27 cellular contexts compared by ENCODE assay signal in the genomic region with DNA sequence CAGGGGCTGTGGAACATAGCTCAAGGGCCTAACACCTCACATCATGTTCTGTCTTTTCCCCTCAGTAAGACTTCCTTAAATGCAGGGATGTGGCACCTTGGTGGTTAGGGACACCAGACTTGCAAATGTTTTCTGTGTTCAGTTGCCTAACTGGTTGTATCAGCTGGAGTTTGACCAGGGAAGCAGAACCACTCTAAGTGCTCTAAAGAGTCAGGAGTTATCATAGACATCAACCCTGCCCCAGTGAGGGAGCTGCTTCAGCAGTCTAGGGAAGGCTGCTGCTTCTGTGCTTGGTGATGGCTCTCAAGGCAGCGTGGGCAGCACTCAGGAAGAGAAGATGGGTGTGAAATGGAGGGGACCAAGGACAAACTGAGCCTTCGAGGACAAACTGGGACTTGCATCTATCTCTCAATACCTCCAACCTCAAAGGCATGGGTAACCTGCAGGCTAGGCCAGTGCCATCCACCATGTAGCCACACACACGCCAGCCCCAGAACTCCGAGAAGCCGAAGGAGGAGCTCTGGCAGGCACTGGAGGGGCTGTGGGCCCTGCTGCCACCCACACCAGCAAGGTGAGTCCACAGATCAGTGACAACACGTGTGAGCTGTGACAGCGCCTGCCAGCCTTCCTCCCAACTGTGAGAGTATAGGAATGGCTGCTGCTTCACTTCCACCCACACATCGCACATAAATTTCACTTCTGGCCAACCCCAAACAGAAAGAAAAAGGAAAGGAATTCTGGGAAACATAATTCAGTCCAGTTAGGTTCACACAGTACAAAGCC.
DNase-seq lines count a peak whose midpoint lies in the region; ATAC-seq and TF ChIP-seq lines count a peak whose summit lies in the region.
"Had no signal": no experiment of that assay in that cellular context is flagged by ENCODE, and none has a peak within 500 bp of the region (broad histone marks: within the 10 kb centered on the region; RNA-seq: fewer than 3 reads in every experiment).

No MANE protein-coding gene starts in this region.

- H3K79me2 ChIP-seq in osteoblast (ENCODE audit: insufficient read depth, low read length), result no peaks in the 10 kb centered on the region

- H3K36me3 ChIP-seq in HEK293 (ENCODE audit: control insufficient read depth in 2 of 2, insufficient read depth in 1 of 2, low read length in 2 of 2) (no peaks in the 10 kb centered on the region), osteoblast (ENCODE audit: insufficient read depth, low read length) (no peaks in the 10 kb centered on the region)
- H3K36me3 ChIP-seq: BE2C, HAP-1 had no signal

- H3K9me3 Mint-ChIP-seq in activated T-cell treated with anti-CD3 and anti-CD28 coated beads, Interleukin-2, amount 50 U/mL, for 4 hours, result no peaks in the 10 kb centered on the region
- H3K9me3 Mint-ChIP-seq: CD8-positive, alpha-beta memory T cell; GM23338 had no signal

- H3K27ac ChIP-seq in HEK293 (ENCODE audit: extremely low read depth, low read depth, low read length) (no peak overlapping the region), dorsolateral prefrontal cortex (peak overlapping the region in 40 of 59 donors; percentile 1 to 94 (median 82)), osteoblast (ENCODE audit: low read depth, low read length) (peak overlapping the region; percentile 48)
- H3K27ac ChIP-seq: 22Rv1, HL-60, KMS-11 had no signal

- H3K9me3 ChIP-seq in HEK293 (ENCODE audit: control insufficient read depth, insufficient read depth, low read depth, low read length) (no peaks in the 10 kb centered on the region), osteoblast (ENCODE audit: low read depth, low read length) (no peaks in the 10 kb centered on the region)
- H3K9me3 ChIP-seq: BE2C, HAP-1, SK-N-SH had no signal

- H3K27me3 ChIP-seq in dorsolateral prefrontal cortex (peaks cover 0 to 64% (median 7%) of the 10 kb centered on the region in 45 donors), osteoblast (ENCODE audit: insufficient read depth, low read length) (peaks cover 3% of the 10 kb centered on the region)
- H3K27me3 ChIP-seq: BE2C had no signal

- no peaks in the 10 kb centered on the region for H3K27me3 Mint-ChIP-seq in activated T-cell treated with anti-CD3 and anti-CD28 coated beads, Interleukin-2, amount 50 U/mL, for 4 hours (ENCODE audit: low read depth)

- no peak overlapping the region for H3K4me3 Mint-ChIP-seq in activated T-cell treated with anti-CD3 and anti-CD28 coated beads, Interleukin-2, amount 50 U/mL, for 4 hours
- H3K4me3 Mint-ChIP-seq: CD14-positive monocyte; CD8-positive, alpha-beta memory T cell; GM23338; IgD-negative memory B cell had no signal

- H3K36me3 Mint-ChIP-seq in activated T-cell treated with anti-CD3 and anti-CD28 coated beads, Interleukin-2, amount 50 U/mL, for 4 hours (ENCODE audit: insufficient read depth), result no peaks in the 10 kb centered on the region
- H3K36me3 Mint-ChIP-seq: CD14-positive monocyte; CD8-positive, alpha-beta memory T cell had no signal

- no peak for TF ChIP-seq CTCF in HEK293 (tag by site-specific recombination; IDR thresholded peaks at IDR 0.05)
- TF ChIP-seq CTCF in dorsolateral prefrontal cortex (IDR thresholded peaks at IDR 0.05 in 54 of 56, conservative IDR thresholded peaks at IDR 0.05 in 2 of 56; ENCODE audit: low read depth in 1 of 56, partially characterized antibody in 56 of 56), result no peak
- TF ChIP-seq CTCF in osteoblast (IDR thresholded peaks at IDR 0.05; ENCODE audit: extremely low read depth, low read depth, low read length), result no peak

- H3K4me2 ChIP-seq in osteoblast (ENCODE audit: insufficient read depth, low read length), result no peak overlapping the region
- H3K4me2 ChIP-seq: GM23338, KMS-11, SK-N-SH had no signal

- no peak for ATAC-seq in activated T-cell treated with anti-CD3 and anti-CD28 coated beads, Interleukin-2, amount 50 U/mL, for 4 hours
- ATAC-seq: GM23338 had no signal

- no peaks in the 10 kb centered on the region for H3K4me1 Mint-ChIP-seq in activated T-cell treated with anti-CD3 and anti-CD28 coated beads, Interleukin-2, amount 50 U/mL, for 4 hours (ENCODE audit: low read depth)
- H3K4me1 Mint-ChIP-seq: CD14-positive monocyte; CD8-positive, alpha-beta memory T cell; IgD-negative memory B cell had no signal

- H4K20me1 ChIP-seq in osteoblast (ENCODE audit: insufficient read depth, low read length), result no peaks in the 10 kb centered on the region

- H2AFZ ChIP-seq in osteoblast (ENCODE audit: low read length), result no peak overlapping the region
- H2AFZ ChIP-seq: GM23338 had no signal

- CTCF ChIA-PET in HEK293 (lab: Yijun Ruan, JAX), result no interaction called here

- DNase-seq in DMS53 (lab: John Stamatoyannopoulos, UW) (peak; percentile 23), DMS53 treated with DMSO at 0.1 percent for 48 hours (lab: John Stamatoyannopoulos, UW; ENCODE audit: unreplicated experiment) (no peak), dorsolateral prefrontal cortex (no peak), osteoblast (ENCODE audit: insufficient read length, low spot score, missing footprints) (no peak), hepatic stellate cell (ENCODE audit: low spot score) (no peak), DMS153 (lab: John Stamatoyannopoulos, UW) (no peak)
- no peak for DNase-seq in activated T-cell treated with anti-CD3 and anti-CD28 coated beads, Interleukin-2, amount 50 U/mL, for 4 hours
- DNase-seq: ACHN; CD8-positive, alpha-beta memory T cell; EL; GF-D8; NCI-H1092; NCI-H1417 treated with DMSO at 0.1 percent for 48 hours; NCI-H1694 treated with DMSO at 0.1 percent for 48 hours; NCI-H2081; NCI-H2227 treated with DMSO at 0.1 percent for 48 hours; NCI-H774; SK-N-SH had no signal

- POLR2A ChIA-PET in HEK293 (lab: Yijun Ruan, JAX), result no interaction called here

- intact Hi-C loops in dorsolateral prefrontal cortex (cut with DNase I), result no loop called here

- H3K4me3 ChIP-seq in HEK293 (ENCODE audit: low read depth, low read length), result no peak overlapping the region
- H3K4me3 ChIP-seq in dorsolateral prefrontal cortex, result no peak overlapping the region
- H3K4me3 ChIP-seq in osteoblast (ENCODE audit: insufficient read depth, low read length), result no peak overlapping the region
- H3K4me3 ChIP-seq: GM23338, HAP-1 had no signal

- H3K4me1 ChIP-seq in HEK293 (ENCODE audit: control insufficient read depth, insufficient read depth, low read length) (no peaks in the 10 kb centered on the region), osteoblast (ENCODE audit: insufficient read depth, low read length) (peaks cover 5% of the 10 kb centered on the region)
- H3K4me1 ChIP-seq: HAP-1 had no signal

TF ChIP-seq in HEK293, 187 proteins besides CTCF, POLR2A, EP300 and RAD21:
- TF ChIP-seq, protein P1, sequence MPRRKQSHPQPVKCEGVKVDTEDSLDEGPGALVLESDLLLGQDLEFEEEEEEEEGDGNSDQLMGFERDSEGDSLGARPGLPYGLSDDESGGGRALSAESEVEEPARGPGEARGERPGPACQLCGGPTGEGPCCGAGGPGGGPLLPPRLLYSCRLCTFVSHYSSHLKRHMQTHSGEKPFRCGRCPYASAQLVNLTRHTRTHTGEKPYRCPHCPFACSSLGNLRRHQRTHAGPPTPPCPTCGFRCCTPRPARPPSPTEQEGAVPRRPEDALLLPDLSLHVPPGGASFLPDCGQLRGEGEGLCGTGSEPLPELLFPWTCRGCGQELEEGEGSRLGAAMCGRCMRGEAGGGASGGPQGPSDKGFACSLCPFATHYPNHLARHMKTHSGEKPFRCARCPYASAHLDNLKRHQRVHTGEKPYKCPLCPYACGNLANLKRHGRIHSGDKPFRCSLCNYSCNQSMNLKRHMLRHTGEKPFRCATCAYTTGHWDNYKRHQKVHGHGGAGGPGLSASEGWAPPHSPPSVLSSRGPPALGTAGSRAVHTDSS (tag by site-specific recombination; IDR thresholded peaks at IDR 0.05), result no peak
- TF ChIP-seq ZFHX2 (tag by site-specific recombination; conservative IDR thresholded peaks at IDR 0.05), result peak; percentile 51
